In the genomic region with DNA sequence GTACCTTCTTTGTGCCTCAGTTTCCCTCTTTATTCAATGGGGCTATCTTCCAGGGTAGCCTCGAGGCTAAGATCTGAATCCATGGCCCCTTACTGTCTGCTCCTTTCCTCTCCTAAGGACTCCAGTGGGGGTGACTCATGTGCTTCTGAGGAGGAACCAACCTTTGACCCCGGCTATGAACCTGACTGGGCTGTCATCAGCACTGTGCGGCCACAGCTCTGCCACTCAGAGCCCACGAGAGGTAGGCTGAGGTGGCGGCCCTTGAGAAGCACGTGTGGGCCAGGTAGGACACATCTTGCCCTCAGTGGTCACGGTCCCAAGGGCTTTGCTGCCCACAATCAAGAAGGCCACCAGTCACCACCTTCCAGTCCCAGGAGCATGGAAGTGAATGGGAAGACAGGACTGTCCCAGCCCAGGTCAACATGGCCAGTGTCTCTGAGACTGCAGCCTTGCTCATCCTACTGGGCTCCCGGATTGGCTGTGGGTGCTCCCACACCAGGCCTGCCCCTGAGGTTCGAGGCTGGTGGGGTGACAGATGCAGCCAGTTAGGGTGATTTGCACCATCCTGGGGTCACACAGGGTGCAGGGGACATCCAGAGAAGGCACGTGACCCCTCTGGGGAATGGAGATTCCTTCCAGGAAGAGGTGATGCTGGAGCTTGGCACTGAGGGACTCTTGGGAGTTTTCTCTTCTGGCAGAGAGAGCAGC, we compare ENCODE assay signal across 20 cellular contexts. TPM values are rescaled to one million over a fixed set of nuclear protein-coding genes. Genes with fewer than 3 reads are reported as not detected.
DNase-seq lines count a peak whose midpoint lies in the region; ATAC-seq, FAIRE-seq and TF ChIP-seq lines count a peak whose summit lies in the region.
"Had no signal": no experiment of that assay in that cellular context is flagged by ENCODE, and none has a peak within 500 bp of the region (broad histone marks: within the 10 kb centered on the region; RNA-seq: fewer than 3 reads in every experiment).

No MANE protein-coding gene starts in this region.

- H3K14ac ChIP-seq in H1 (ENCODE audit: insufficient read length) = no peak overlapping the region

- no peak overlapping the region for H2AFZ ChIP-seq in H1 (ENCODE audit: low read length)
- H2AFZ ChIP-seq: GM23248 had no signal

- peaks cover 16% of the 10 kb centered on the region for H3K23me2 ChIP-seq in H1 (ENCODE audit: low read depth, low read length)

- intact Hi-C loops in activated CD4-positive, alpha-beta T cell treated with anti-CD3 and anti-CD28 coated beads, Interleukin-2, amount 10 ng/mL, durations not matched to agents 24 days and 14 days (cut with micrococcal nuclease) = no loop called here
- intact Hi-C loops in activated T-helper 1 cell treated with anti-CD3 and anti-CD28 coated beads, Interleukin-12 subunit alpha, Interleukin-12 subunit beta, Interleukin-2, Interleukin-4 antibody, amounts not matched to agents 30 ng/mL and 10 ng/mL and 1 ng/mL, durations not matched to agents 14 hours and 24 hours and 36 hours (cut with micrococcal nuclease) = no loop called here

- in situ Hi-C loops in brain microvascular endothelial cell (cut with HindIII; ENCODE audit: low pct_ligation_motif_present, low sequenced_read_pairs) = no loop called here

- H3K36me3 ChIP-seq in H1 (ENCODE audit: control insufficient read depth in 2 of 4, insufficient read depth in 4 of 4, low read length in 3 of 4) (peaks cover 22 to 56% (median 47%) of the 10 kb centered on the region in 4 experiments), small intestine (ENCODE audit: control insufficient read depth in 2 of 2, insufficient read depth in 2 of 2, low read length in 2 of 2) (peaks cover 26 to 37% of the 10 kb centered on the region in 2 donors), brain microvascular endothelial cell (replicated peaks) (peaks cover 45% of the 10 kb centered on the region)

- H3K4me1 ChIP-seq in H1 (replicated peaks in 1 of 4; ENCODE audit: control insufficient read depth in 3 of 4, insufficient read depth in 4 of 4, low read length in 3 of 4) = peaks cover 0 to 10% (median 6%) of the 10 kb centered on the region in 4 experiments; a peak in 6 of 7 replicates
- peaks cover 0 to 3% of the 10 kb centered on the region in 2 donors for H3K4me1 ChIP-seq in small intestine (ENCODE audit: control insufficient read depth in 2 of 2, insufficient read depth in 1 of 2, low read depth in 1 of 2, low read length in 1 of 2)
- H3K4me1 ChIP-seq: BE2C had no signal

- TF ChIP-seq RAD21 in H1 (IDR thresholded peaks at IDR 0.05 in 1 of 2, conservative IDR thresholded peaks at IDR 0.05 in 1 of 2; ENCODE audit: low read depth in 2 of 2, low read length in 2 of 2) = no peak

- H3K27me3 ChIP-seq in H1 (replicated peaks in 1 of 4; ENCODE audit: control insufficient read depth in 3 of 4, extremely low read depth in 1 of 4, insufficient read depth in 3 of 4, low read length in 3 of 4) (no peaks in the 10 kb centered on the region), small intestine (ENCODE audit: control insufficient read depth in 2 of 2, insufficient read depth in 2 of 2, low read length in 2 of 2) (no peaks in the 10 kb centered on the region), brain microvascular endothelial cell (replicated peaks) (no peaks in the 10 kb centered on the region)
- H3K27me3 ChIP-seq: BE2C had no signal

- H3K27ac Mint-ChIP-seq in activated CD4-positive, alpha-beta T cell treated with anti-CD3 and anti-CD28 coated beads, Interleukin-2, amount 10 ng/mL, durations not matched to agents 7 days and 5 days = peak overlapping the region; percentile 41
- no peak overlapping the region for H3K27ac Mint-ChIP-seq in activated CD4-positive, alpha-beta T cell treated with anti-CD3 and anti-CD28 coated beads, Interleukin-2, amount 10 ng/mL, durations not matched to agents 24 days and 14 days
- no peak overlapping the region for H3K27ac Mint-ChIP-seq in activated T-helper 1 cell treated with anti-CD3 and anti-CD28 coated beads, Interleukin-12 subunit alpha, Interleukin-12 subunit beta, Interleukin-2, Interleukin-4 antibody, amounts not matched to agents 30 ng/mL and 10 ng/mL and 1 ng/mL, durations not matched to agents 14 hours and 24 hours and 36 hours
- H3K27ac Mint-ChIP-seq: CD8-positive, alpha-beta T cell had no signal

- H2BK20ac ChIP-seq in H1 (ENCODE audit: low read length) = no peak overlapping the region

- WGBS in H1 (ENCODE audit: extremely low coverage in 1 of 2, insufficient coverage in 1 of 2, insufficient read length in 1 of 2, insufficient replicate concordance in 2 of 2, low coverage in 1 of 2, low lambda C conversion rate in 2 of 2, missing lambda C conversion rate in 1 of 2), 2 experiments = 94% methylated on average over 10 of the region's 10 CpGs; no CpG with 5 or more reads in 1 of the 2 experiments
- WGBS in small intestine, 3 donors = 62 to 87% (median 73%) methylated on average over 10 of the region's 10 CpGs

- H3K18ac ChIP-seq in H1 (ENCODE audit: extremely low read depth, low read length) = no peak overlapping the region

- no peak for DNase-seq in activated CD4-positive, alpha-beta T cell treated with anti-CD3 and anti-CD28 coated beads, Interleukin-2, amount 10 ng/mL, durations not matched to agents 7 days and 5 days
- no peak for DNase-seq in activated CD4-positive, alpha-beta T cell treated with anti-CD3 and anti-CD28 coated beads, Interleukin-2, amount 10 ng/mL, durations not matched to agents 24 days and 14 days
- DNase-seq in activated T-helper 1 cell treated with anti-CD3 and anti-CD28 coated beads, Interleukin-12 subunit alpha, Interleukin-12 subunit beta, Interleukin-2, Interleukin-4 antibody, amounts not matched to agents 30 ng/mL and 10 ng/mL and 1 ng/mL, durations not matched to agents 14 hours and 24 hours and 36 hours (ENCODE audit: low spot score) = no peak
- DNase-seq in H1 (ENCODE audit: low read depth in 1 of 2, low spot score in 2 of 2) (no peak), small intestine (peak; percentile 76), brain microvascular endothelial cell (no peak), NCI-H187 (lab: John Stamatoyannopoulos, UW) (no peak)
- DNase-seq: BE2C; CD8-positive, alpha-beta T cell; DMS79 treated with DMSO at 0.1 percent for 48 hours; GM23248; KBM-7; MV-4-11; NCI-H1417; NCI-H1930; NCI-H446 treated with DMSO at 0.1 percent for 48 hours; NCI-H748 treated with DMSO at 0.1 percent for 48 hours had no signal

- H3K4me2 ChIP-seq in H1 (ENCODE audit: insufficient read depth in 1 of 2, low read depth in 2 of 2, low read length in 2 of 2) = no peak overlapping the region

- POLR2A ChIA-PET in activated CD4-positive, alpha-beta T cell treated with anti-CD3 and anti-CD28 coated beads, Interleukin-2, amount 10 ng/mL, durations not matched to agents 7 days and 5 days (lab: Charles Lee) = no interaction called here
- POLR2A ChIA-PET in H1 (lab: Charles Lee; ENCODE audit: partially characterized antibody) = interaction anchor here (0.6 to 6.2 kb wide), 8 partner anchors 8 to 440 kb away, joined by 3 to 76 read pairs (median 3); partner anchors contain the start of gene PNKP

- no peak overlapping the region for H3K27ac ChIP-seq in H1 (ENCODE audit: low read depth, low read length)
- H3K27ac ChIP-seq in small intestine (ENCODE audit: low read depth in 1 of 2, low read length in 1 of 2) = no peak overlapping the region
- no peak overlapping the region for H3K27ac ChIP-seq in brain microvascular endothelial cell
- H3K27ac ChIP-seq: GM23248, RWPE1 had no signal

- no peak overlapping the region for H4K91ac ChIP-seq in H1 (replicated peaks; ENCODE audit: insufficient read length, low read length)

- H2BK5ac ChIP-seq in H1 (ENCODE audit: low read depth, low read length) = no peak overlapping the region; the same call in 1 of the 2 replicates

- H3K4me3 ChIP-seq in H1 (ENCODE audit: extremely low read depth in 1 of 4, insufficient read depth in 2 of 4, low read depth in 3 of 4, low read length in 4 of 4) (no peak overlapping the region), small intestine (ENCODE audit: low read depth in 1 of 2, low read length in 2 of 2) (no peak overlapping the region), brain microvascular endothelial cell (ENCODE audit: low read depth, low read length) (no peak overlapping the region)
- H3K4me3 ChIP-seq: GM23248 had no signal

- H3K9ac ChIP-seq in H1 (replicated peaks in 1 of 4; ENCODE audit: extremely low read depth in 1 of 4, low read depth in 3 of 4, low read length in 3 of 4) = no peak overlapping the region
- H3K9ac ChIP-seq: GM23248 had no signal

- no peak for TF ChIP-seq POLR2A in H1 (IDR thresholded peaks at IDR 0.05; ENCODE audit: control extremely low read depth in 1 of 2, low read depth in 2 of 2, low read length in 2 of 2)

- no peak overlapping the region for H2BK15ac ChIP-seq in H1 (ENCODE audit: low read length)

- CTCF ChIA-PET in activated CD4-positive, alpha-beta T cell treated with anti-CD3 and anti-CD28 coated beads, Interleukin-2, amount 10 ng/mL, durations not matched to agents 7 days and 5 days (lab: Charles Lee) = interaction anchor here (1.4 kb wide), 1 partner anchor 14 kb away, joined by 4 read pairs; no protein-coding TSS in a partner anchor
- CTCF ChIA-PET in H1 (lab: Charles Lee; ENCODE audit: partially characterized antibody) = interaction anchor here (1.1 to 2.0 kb wide), 4 partner anchors 9 to 191 kb away, joined by 3 to 5 read pairs (median 3); partner anchors contain the start of gene ADM5

- H3K79me1 ChIP-seq in H1 (ENCODE audit: low read depth, low read length) = peaks cover 12% of the 10 kb centered on the region

- H3K79me2 ChIP-seq in H1 (ENCODE audit: control insufficient read depth in 1 of 2, insufficient read depth in 2 of 2, low read length in 2 of 2) = peaks cover 0 to 19% of the 10 kb centered on the region in 2 experiments; a peak in 2 of 4 replicates

- ATAC-seq in HG02642 (IDR thresholded peaks at IDR 0.05; ENCODE audit: poor library complexity, unreplicated experiment) = no peak
- ATAC-seq: CD8-positive, alpha-beta T cell; HCT116 had no signal

- peaks cover 23% of the 10 kb centered on the region for H3K4me1 Mint-ChIP-seq in activated CD4-positive, alpha-beta T cell treated with anti-CD3 and anti-CD28 coated beads, Interleukin-2, amount 10 ng/mL, durations not matched to agents 7 days and 5 days
- H3K4me1 Mint-ChIP-seq in activated CD4-positive, alpha-beta T cell treated with anti-CD3 and anti-CD28 coated beads, Interleukin-2, amount 10 ng/mL, durations not matched to agents 24 days and 14 days = peaks cover 18% of the 10 kb centered on the region
- H3K4me1 Mint-ChIP-seq in activated T-helper 1 cell treated with anti-CD3 and anti-CD28 coated beads, Interleukin-12 subunit alpha, Interleukin-12 subunit beta, Interleukin-2, Interleukin-4 antibody, amounts not matched to agents 30 ng/mL and 10 ng/mL and 1 ng/mL, durations not matched to agents 14 hours and 24 hours and 36 hours (ENCODE audit: low read depth) = peaks cover 22% of the 10 kb centered on the region

- FAIRE-seq in H1 (lab: Jason Lieb, UNC) (no peak), small intestine (lab: Jason Lieb, UNC) (no peak)

- no peak overlapping the region for H3K4me3 Mint-ChIP-seq in activated CD4-positive, alpha-beta T cell treated with anti-CD3 and anti-CD28 coated beads, Interleukin-2, amount 10 ng/mL, durations not matched to agents 7 days and 5 days
- no peak overlapping the region for H3K4me3 Mint-ChIP-seq in activated CD4-positive, alpha-beta T cell treated with anti-CD3 and anti-CD28 coated beads, Interleukin-2, amount 10 ng/mL, durations not matched to agents 24 days and 14 days
- peak overlapping the region; percentile 31 for H3K4me3 Mint-ChIP-seq in activated T-helper 1 cell treated with anti-CD3 and anti-CD28 coated beads, Interleukin-12 subunit alpha, Interleukin-12 subunit beta, Interleukin-2, Interleukin-4 antibody, amounts not matched to agents 30 ng/mL and 10 ng/mL and 1 ng/mL, durations not matched to agents 14 hours and 24 hours and 36 hours
- H3K4me3 Mint-ChIP-seq: CD8-positive, alpha-beta T cell had no signal

- TF ChIP-seq EP300 in H1 (IDR thresholded peaks at IDR 0.05; ENCODE audit: borderline replicate concordance in 1 of 2, low read depth in 2 of 2, low read length in 2 of 2) = no peak

- no peak overlapping the region for H2BK12ac ChIP-seq in H1 (ENCODE audit: low read depth, low read length)

- no peak overlapping the region for H3K23ac ChIP-seq in H1 (ENCODE audit: insufficient read length)

- no peak overlapping the region for H3K4ac ChIP-seq in H1 (replicated peaks; ENCODE audit: insufficient read length, low read depth, low read length)

- H4K20me1 ChIP-seq in H1 (replicated peaks in 1 of 2; ENCODE audit: control insufficient read depth in 1 of 2, insufficient read depth in 2 of 2, low read length in 2 of 2) = peaks cover 10 to 18% of the 10 kb centered on the region in 2 experiments

- peaks cover 40% of the 10 kb centered on the region for H3K36me3 Mint-ChIP-seq in activated CD4-positive, alpha-beta T cell treated with anti-CD3 and anti-CD28 coated beads, Interleukin-2, amount 10 ng/mL, durations not matched to agents 7 days and 5 days (ENCODE audit: low read depth)
- peaks cover 47% of the 10 kb centered on the region for H3K36me3 Mint-ChIP-seq in activated CD4-positive, alpha-beta T cell treated with anti-CD3 and anti-CD28 coated beads, Interleukin-2, amount 10 ng/mL, durations not matched to agents 24 days and 14 days (ENCODE audit: low read depth)
- H3K36me3 Mint-ChIP-seq in activated T-helper 1 cell treated with anti-CD3 and anti-CD28 coated beads, Interleukin-12 subunit alpha, Interleukin-12 subunit beta, Interleukin-2, Interleukin-4 antibody, amounts not matched to agents 30 ng/mL and 10 ng/mL and 1 ng/mL, durations not matched to agents 14 hours and 24 hours and 36 hours (ENCODE audit: low read depth) = peaks cover 40% of the 10 kb centered on the region

- no peak overlapping the region for H4K5ac ChIP-seq in H1 (ENCODE audit: insufficient read length, low read depth, low read length)

- peak overlapping the region; percentile 7 for H4K8ac ChIP-seq in H1 (ENCODE audit: extremely low read depth, insufficient read depth, low read length)

- H2AK5ac ChIP-seq in H1 (ENCODE audit: low read depth, low read length) = no peak overlapping the region

- no peaks in the 10 kb centered on the region for H3K27me3 Mint-ChIP-seq in activated CD4-positive, alpha-beta T cell treated with anti-CD3 and anti-CD28 coated beads, Interleukin-2, amount 10 ng/mL, durations not matched to agents 7 days and 5 days
- H3K27me3 Mint-ChIP-seq in activated CD4-positive, alpha-beta T cell treated with anti-CD3 and anti-CD28 coated beads, Interleukin-2, amount 10 ng/mL, durations not matched to agents 24 days and 14 days = no peaks in the 10 kb centered on the region
- H3K27me3 Mint-ChIP-seq in activated T-helper 1 cell treated with anti-CD3 and anti-CD28 coated beads, Interleukin-12 subunit alpha, Interleukin-12 subunit beta, Interleukin-2, Interleukin-4 antibody, amounts not matched to agents 30 ng/mL and 10 ng/mL and 1 ng/mL, durations not matched to agents 14 hours and 24 hours and 36 hours (ENCODE audit: insufficient read depth) = no peaks in the 10 kb centered on the region

- no peaks in the 10 kb centered on the region for H3K9me3 Mint-ChIP-seq in activated CD4-positive, alpha-beta T cell treated with anti-CD3 and anti-CD28 coated beads, Interleukin-2, amount 10 ng/mL, durations not matched to agents 7 days and 5 days
- H3K9me3 Mint-ChIP-seq in activated CD4-positive, alpha-beta T cell treated with anti-CD3 and anti-CD28 coated beads, Interleukin-2, amount 10 ng/mL, durations not matched to agents 24 days and 14 days = no peaks in the 10 kb centered on the region
- H3K9me3 Mint-ChIP-seq in activated T-helper 1 cell treated with anti-CD3 and anti-CD28 coated beads, Interleukin-12 subunit alpha, Interleukin-12 subunit beta, Interleukin-2, Interleukin-4 antibody, amounts not matched to agents 30 ng/mL and 10 ng/mL and 1 ng/mL, durations not matched to agents 14 hours and 24 hours and 36 hours = no peaks in the 10 kb centered on the region
- H3K9me3 Mint-ChIP-seq: CD8-positive, alpha-beta T cell had no signal

- no peak overlapping the region for H3K56ac ChIP-seq in H1 (replicated peaks; ENCODE audit: insufficient read length, low read depth, low read length)

- H3K9me3 ChIP-seq in H1 (ENCODE audit: insufficient read depth in 2 of 2, low read depth in 1 of 2, low read length in 1 of 2) (no peaks in the 10 kb centered on the region), small intestine (ENCODE audit: control insufficient read depth, low read depth) (no peaks in the 10 kb centered on the region)
- H3K9me3 ChIP-seq: BE2C had no signal

- no peak overlapping the region for H2BK120ac ChIP-seq in H1 (replicated peaks; ENCODE audit: low read depth, low read length)

- TF ChIP-seq CTCF in H1 (IDR thresholded peaks at IDR 0.05; ENCODE audit: control extremely low read depth in 1 of 3, insufficient read depth in 1 of 3, low read depth in 1 of 3, low read length in 3 of 3) = no peak
- TF ChIP-seq CTCF in brain microvascular endothelial cell (IDR thresholded peaks at IDR 0.05; ENCODE audit: low read depth, low read length, missing control alignments) = no peak

RNA-seq across cellular contexts. Expression of gene TBC1D17, which starts 2.8 kb away (rescaled TPM):
- total RNA-seq in activated CD4-positive, alpha-beta T cell treated with anti-CD3 and anti-CD28 coated beads, Interleukin-2, amount 10 ng/mL, durations not matched to agents 7 days and 5 days = 10 to 100 TPM; 33.2 to 33.8 TPM
- 36.5 and 36.8 TPM in 2 replicates for total RNA-seq in activated CD4-positive, alpha-beta T cell treated with anti-CD3 and anti-CD28 coated beads, Interleukin-2, amount 10 ng/mL, durations not matched to agents 24 days and 14 days
- 38.7 and 41.8 TPM in 2 replicates for total RNA-seq in activated T-helper 1 cell treated with anti-CD3 and anti-CD28 coated beads, Interleukin-12 subunit alpha, Interleukin-12 subunit beta, Interleukin-2, Interleukin-4 antibody, amounts not matched to agents 30 ng/mL and 10 ng/mL and 1 ng/mL, durations not matched to agents 14 hours and 24 hours and 36 hours
- total RNA-seq in H1 (2021; fragmentation: NEBNext Ultra II Directional; extraction: Animal tissue kit (Norgen Biotek cat#: 25700)) = 44.9 and 47.6 TPM in 2 replicates
- polyA plus RNA-seq in H1 (2011; rRNA removed) (30.3 and 53.7 TPM in 2 replicates), small intestine (10 to 100 TPM; 23.6 to 52.6 (median 36.2) TPM)
- polyA plus RNA-seq in H1 (2011; cell fraction: cytosol; rRNA removed) = 23.2 TPM
- 73.8 TPM for polyA plus RNA-seq in H1 (2011; cell fraction: nucleus; rRNA removed)
- polyA plus RNA-seq in H1 (2012, experiment 1 of 2) = 41.7 to 47.2 TPM (median 43.5 TPM) in 4 replicates
- 52.8 TPM for polyA plus RNA-seq in H1 (2012, experiment 2 of 2)
- 34.8 TPM for polyA plus RNA-seq in H1 (2013, experiment 1 of 2)
- 35.2 TPM for polyA plus RNA-seq in H1 (2013, experiment 2 of 2)
- polyA minus RNA-seq in H1 (2011; rRNA and poly(A)+ RNA removed) = 24.6 and 29.7 TPM in 2 replicates
- polyA minus RNA-seq in H1 (2011; cell fraction: cytosol; rRNA and poly(A)+ RNA removed) = 27.0 TPM
- 27.3 TPM for polyA minus RNA-seq in H1 (2011; cell fraction: nucleus; rRNA and poly(A)+ RNA removed)

RNA-seq across cellular contexts. Expression of gene AKT1S1, which starts 3.2 kb away (rescaled TPM):
- 10 to 100 TPM; 17.5 to 18.9 TPM for total RNA-seq in activated CD4-positive, alpha-beta T cell treated with anti-CD3 and anti-CD28 coated beads, Interleukin-2, amount 10 ng/mL, durations not matched to agents 7 days and 5 days
- total RNA-seq in activated CD4-positive, alpha-beta T cell treated with anti-CD3 and anti-CD28 coated beads, Interleukin-2, amount 10 ng/mL, durations not matched to agents 24 days and 14 days = 31.5 and 33.5 TPM in 2 replicates
- total RNA-seq in activated T-helper 1 cell treated with anti-CD3 and anti-CD28 coated beads, Interleukin-12 subunit alpha, Interleukin-12 subunit beta, Interleukin-2, Interleukin-4 antibody, amounts not matched to agents 30 ng/mL and 10 ng/mL and 1 ng/mL, durations not matched to agents 14 hours and 24 hours and 36 hours = 32.1 and 32.2 TPM in 2 replicates
- 45.9 and 46.7 TPM in 2 replicates for total RNA-seq in H1 (2021; fragmentation: NEBNext Ultra II Directional; extraction: Animal tissue kit (Norgen Biotek cat#: 25700))
- polyA plus RNA-seq in H1 (2011; rRNA removed) (40.7 and 73.3 TPM in 2 replicates), small intestine (10 to 100 TPM; 30.6 to 54.9 (median 35.1) TPM)
- 38.3 TPM for polyA plus RNA-seq in H1 (2011; cell fraction: cytosol; rRNA removed)
- 48.5 TPM for polyA plus RNA-seq in H1 (2011; cell fraction: nucleus; rRNA removed)
- 33.7 to 44.3 TPM (median 42.7 TPM) in 4 replicates for polyA plus RNA-seq in H1 (2012, experiment 1 of 2)
- polyA plus RNA-seq in H1 (2012, experiment 2 of 2) = 47.7 TPM
- 52.8 TPM for polyA plus RNA-seq in H1 (2013, experiment 1 of 2)
- polyA plus RNA-seq in H1 (2013, experiment 2 of 2) = 54.7 TPM
- polyA minus RNA-seq in H1 (2011; rRNA and poly(A)+ RNA removed) = 10.9 and 14.9 TPM in 2 replicates
- polyA minus RNA-seq in H1 (2011; cell fraction: cytosol; rRNA and poly(A)+ RNA removed) = 26.5 TPM
- polyA minus RNA-seq in H1 (2011; cell fraction: nucleus; rRNA and poly(A)+ RNA removed) = 26.0 TPM

RNA-seq across cellular contexts. Expression of gene PNKP, which starts 12.9 kb away (rescaled TPM):
- 100 to 1,000 TPM; 105 to 131 TPM for total RNA-seq in activated CD4-positive, alpha-beta T cell treated with anti-CD3 and anti-CD28 coated beads, Interleukin-2, amount 10 ng/mL, durations not matched to agents 7 days and 5 days
- total RNA-seq in activated CD4-positive, alpha-beta T cell treated with anti-CD3 and anti-CD28 coated beads, Interleukin-2, amount 10 ng/mL, durations not matched to agents 24 days and 14 days = 123 and 124 TPM in 2 replicates
- total RNA-seq in activated T-helper 1 cell treated with anti-CD3 and anti-CD28 coated beads, Interleukin-12 subunit alpha, Interleukin-12 subunit beta, Interleukin-2, Interleukin-4 antibody, amounts not matched to agents 30 ng/mL and 10 ng/mL and 1 ng/mL, durations not matched to agents 14 hours and 24 hours and 36 hours = 138 and 141 TPM in 2 replicates
- 105 TPM in 2 replicates for total RNA-seq in H1 (2021; fragmentation: NEBNext Ultra II Directional; extraction: Animal tissue kit (Norgen Biotek cat#: 25700))
- polyA plus RNA-seq in H1 (2011; rRNA removed) (45.8 and 66.5 TPM in 2 replicates), small intestine (10 to 100 TPM; 45.9 to 49.9 (median 49.4) TPM)
- 56.6 TPM for polyA plus RNA-seq in H1 (2011; cell fraction: cytosol; rRNA removed)
- polyA plus RNA-seq in H1 (2011; cell fraction: nucleus; rRNA removed) = 225 TPM
- polyA plus RNA-seq in H1 (2012, experiment 1 of 2) = 84.3 to 106 TPM (median 94.0 TPM) in 4 replicates
- polyA plus RNA-seq in H1 (2012, experiment 2 of 2) = 90.6 TPM
- 71.9 TPM for polyA plus RNA-seq in H1 (2013, experiment 1 of 2)
- 66.3 TPM for polyA plus RNA-seq in H1 (2013, experiment 2 of 2)
- polyA minus RNA-seq in H1 (2011; rRNA and poly(A)+ RNA removed) = 21.4 and 26.5 TPM in 2 replicates
- polyA minus RNA-seq in H1 (2011; cell fraction: cytosol; rRNA and poly(A)+ RNA removed) = 42.9 TPM
- 80.3 TPM for polyA minus RNA-seq in H1 (2011; cell fraction: nucleus; rRNA and poly(A)+ RNA removed)

RNA-seq across cellular contexts. Expression of gene IL4I1, which starts 16.4 kb away (rescaled TPM):
- 1 to 10 TPM; 3.7 to 4.2 TPM for total RNA-seq in activated CD4-positive, alpha-beta T cell treated with anti-CD3 and anti-CD28 coated beads, Interleukin-2, amount 10 ng/mL, durations not matched to agents 7 days and 5 days
- 40.4 and 41.4 TPM in 2 replicates for total RNA-seq in activated CD4-positive, alpha-beta T cell treated with anti-CD3 and anti-CD28 coated beads, Interleukin-2, amount 10 ng/mL, durations not matched to agents 24 days and 14 days
- 50.0 and 51.5 TPM in 2 replicates for total RNA-seq in activated T-helper 1 cell treated with anti-CD3 and anti-CD28 coated beads, Interleukin-12 subunit alpha, Interleukin-12 subunit beta, Interleukin-2, Interleukin-4 antibody, amounts not matched to agents 30 ng/mL and 10 ng/mL and 1 ng/mL, durations not matched to agents 14 hours and 24 hours and 36 hours
- 0.67 and 0.76 TPM in 2 replicates for total RNA-seq in H1 (2021; fragmentation: NEBNext Ultra II Directional; extraction: Animal tissue kit (Norgen Biotek cat#: 25700))
- polyA plus RNA-seq in H1 (2011; rRNA removed) = 0.30 and 0.41 TPM in 2 replicates
- 0.37 TPM for polyA plus RNA-seq in H1 (2011; cell fraction: cytosol; rRNA removed)
- polyA plus RNA-seq in H1 (2011; cell fraction: nucleus; rRNA removed) = 0.74 TPM
- polyA plus RNA-seq in H1 (2012, experiment 1 of 2) = 0.21 to 0.86 TPM (median 0.43 TPM) in 3 of 4 replicates, not detected in the other
- not detected for polyA plus RNA-seq in H1 (2012, experiment 2 of 2)
- 0.36 TPM for polyA plus RNA-seq in H1 (2013, experiment 1 of 2)
- polyA plus RNA-seq in H1 (2013, experiment 2 of 2) = 0.52 TPM
- 0.15 and 0.54 TPM in 2 replicates for polyA minus RNA-seq in H1 (2011; rRNA and poly(A)+ RNA removed)
- 0.95 TPM for polyA minus RNA-seq in H1 (2011; cell fraction: cytosol; rRNA and poly(A)+ RNA removed)
- 1.4 TPM for polyA minus RNA-seq in H1 (2011; cell fraction: nucleus; rRNA and poly(A)+ RNA removed)
- polyA plus RNA-seq in small intestine = 1 to 10 TPM in 2 of 3 donors, not detected in 1; 1.0 to 1.3 TPM
- total RNA-seq: GM23248 had no signal

RNA-seq across cellular contexts. Expression of gene PTOV1, which starts 29.4 kb away (rescaled TPM):
- total RNA-seq in activated CD4-positive, alpha-beta T cell treated with anti-CD3 and anti-CD28 coated beads, Interleukin-2, amount 10 ng/mL, durations not matched to agents 7 days and 5 days = 10 to 100 TPM; 60.7 to 76.8 TPM
- 121 and 124 TPM in 2 replicates for total RNA-seq in activated CD4-positive, alpha-beta T cell treated with anti-CD3 and anti-CD28 coated beads, Interleukin-2, amount 10 ng/mL, durations not matched to agents 24 days and 14 days
- total RNA-seq in activated T-helper 1 cell treated with anti-CD3 and anti-CD28 coated beads, Interleukin-12 subunit alpha, Interleukin-12 subunit beta, Interleukin-2, Interleukin-4 antibody, amounts not matched to agents 30 ng/mL and 10 ng/mL and 1 ng/mL, durations not matched to agents 14 hours and 24 hours and 36 hours = 107 and 113 TPM in 2 replicates
- 251 and 261 TPM in 2 replicates for total RNA-seq in H1 (2021; fragmentation: NEBNext Ultra II Directional; extraction: Animal tissue kit (Norgen Biotek cat#: 25700))
- 147 and 213 TPM in 2 replicates for polyA plus RNA-seq in H1 (2011; rRNA removed)
- 136 TPM for polyA plus RNA-seq in H1 (2011; cell fraction: cytosol; rRNA removed)
- polyA plus RNA-seq in H1 (2011; cell fraction: nucleus; rRNA removed) = 397 TPM
- 183 to 286 TPM (median 253 TPM) in 4 replicates for polyA plus RNA-seq in H1 (2012, experiment 1 of 2)
- polyA plus RNA-seq in H1 (2012, experiment 2 of 2) = 215 TPM
- 166 TPM for polyA plus RNA-seq in H1 (2013, experiment 1 of 2)
- 157 TPM for polyA plus RNA-seq in H1 (2013, experiment 2 of 2)
- 82.9 and 117 TPM in 2 replicates for polyA minus RNA-seq in H1 (2011; rRNA and poly(A)+ RNA removed)
- 124 TPM for polyA minus RNA-seq in H1 (2011; cell fraction: cytosol; rRNA and poly(A)+ RNA removed)
- 139 TPM for polyA minus RNA-seq in H1 (2011; cell fraction: nucleus; rRNA and poly(A)+ RNA removed)
- polyA plus RNA-seq in small intestine = 100 to 1,000 TPM in 1 of 3 donors, 10 to 100 TPM in 2; 71.4 to 101 (median 74.8) TPM
